ENCODE assay signal across 8 cellular contexts in genomic region chr4:39365931-39366771, GRCh38. TPM values are rescaled to one million over a fixed set of nuclear protein-coding genes. Genes with fewer than 3 reads are reported as not detected.
DNase-seq lines count a peak whose midpoint lies in the region; ATAC-seq and TF ChIP-seq lines count a peak whose summit lies in the region.

TSS of gene RFC1 (minus strand) at chr4:39366362. CDS start at chr4:39366241, 121 bp downstream.

- H3K4me3 Mint-ChIP-seq in activated naive CD8-positive, alpha-beta T cell, result peak within 1 kb of the TSS; percentile 96
- H3K4me3 Mint-ChIP-seq in osteocyte (ENCODE audit: unreplicated experiment), result peak within 1 kb of the TSS; percentile 93

- CTCF ChIA-PET in HEK293 (lab: Yijun Ruan, JAX), result interaction anchor here (0.5 to 0.6 kb wide), 2 partner anchors 17 to 105 kb away, joined by 3 to 4 read pairs; no protein-coding TSS in a partner anchor

- H3K4me3 ChIP-seq in HEK293 (ENCODE audit: low read depth, low read length) (peak within 1 kb of the TSS; percentile 93), thoracic aorta (peak within 1 kb of the TSS; percentile 100)

- H3K9ac ChIP-seq in ES-I3 (ENCODE audit: low read depth, low read length), result peak within 1 kb of the TSS; percentile 93

- intact Hi-C loops in head of caudate nucleus (cut with DNase I), result loop anchor here (10.0 kb wide), 1 partner anchor 89 kb away; the partner anchor contains the start of genes LIAS and RPL9

- TF ChIP-seq CTCF in HEK293 (tag by site-specific recombination; IDR thresholded peaks at IDR 0.05) (no peak), osteocyte (IDR thresholded peaks at IDR 0.05) (no peak), thoracic aorta (IDR thresholded peaks at IDR 0.05) (no peak)

- H3K27me3 ChIP-seq in thoracic aorta (replicated peaks; ENCODE audit: insufficient read depth), result no peaks in the 10 kb centered on the region

- peak; percentile 77 for DNase-seq in NCI-H1048 (lab: John Stamatoyannopoulos, UW)
- peak; percentile 75 for DNase-seq in SKM-1 treated with dmso at 0.1 percent for 144 hours (lab: John Stamatoyannopoulos, UW; ENCODE audit: unreplicated experiment)
- peak; percentile 76 to 96 (median 90) for DNase-seq in head of caudate nucleus
- peak; percentile 95 for DNase-seq in osteocyte (ENCODE audit: extremely low spot score, unreplicated experiment)
- DNase-seq in thoracic aorta (ENCODE audit: low spot score), result peak; percentile 40

- no peaks in the 10 kb centered on the region; the same call in 1 of the 2 replicates for H3K4me1 ChIP-seq in ES-I3 (ENCODE audit: insufficient read depth, low read length)
- no peaks in the 10 kb centered on the region for H3K4me1 ChIP-seq in HEK293 (ENCODE audit: control insufficient read depth, insufficient read depth, low read length)
- peaks cover 13 to 20% of the 10 kb centered on the region in 2 donors for H3K4me1 ChIP-seq in thoracic aorta (ENCODE audit: control insufficient read depth in 1 of 2, low read depth in 2 of 2)

- H3K27ac Mint-ChIP-seq in activated naive CD8-positive, alpha-beta T cell, result peak within 1 kb of the TSS; percentile 94
- peak within 1 kb of the TSS; percentile 95 for H3K27ac Mint-ChIP-seq in osteocyte (ENCODE audit: unreplicated experiment)

- H3K36me3 Mint-ChIP-seq in activated naive CD8-positive, alpha-beta T cell, result peaks cover 4% of the 10 kb centered on the region
- H3K36me3 Mint-ChIP-seq in osteocyte (ENCODE audit: unreplicated experiment), result no peaks in the 10 kb centered on the region

- H3K27me3 Mint-ChIP-seq in activated naive CD8-positive, alpha-beta T cell, result no peaks in the 10 kb centered on the region
- no peaks in the 10 kb centered on the region for H3K27me3 Mint-ChIP-seq in osteocyte (ENCODE audit: unreplicated experiment)

- H3K9me3 ChIP-seq in ES-I3 (ENCODE audit: control insufficient read depth, insufficient read depth, low read length), result no peaks in the 10 kb centered on the region
- H3K9me3 ChIP-seq in HEK293 (ENCODE audit: control insufficient read depth, insufficient read depth, low read depth, low read length), result no peaks in the 10 kb centered on the region
- no peaks in the 10 kb centered on the region for H3K9me3 ChIP-seq in thoracic aorta

- H3K36me3 ChIP-seq in ES-I3 (ENCODE audit: insufficient read depth, low read length) (no peaks in the 10 kb centered on the region), HEK293 (ENCODE audit: control insufficient read depth in 2 of 2, insufficient read depth in 1 of 2, low read length in 2 of 2) (no peaks in the 10 kb centered on the region; a peak in 1 of 3 replicates), thoracic aorta (no peaks in the 10 kb centered on the region)

- H3K4me1 Mint-ChIP-seq in activated naive CD8-positive, alpha-beta T cell (ENCODE audit: low read depth), result peaks cover 36% of the 10 kb centered on the region
- peaks cover 27% of the 10 kb centered on the region for H3K4me1 Mint-ChIP-seq in osteocyte (ENCODE audit: unreplicated experiment)

- H3K27ac ChIP-seq in HEK293 (ENCODE audit: extremely low read depth, low read depth, low read length), result peak within 1 kb of the TSS; percentile 75
- H3K27ac ChIP-seq in thoracic aorta, result peak within 1 kb of the TSS; percentile 72 to 88

- POLR2A ChIA-PET in HEK293 (lab: Yijun Ruan, JAX), result interaction anchor here (1.0 kb wide), 2 partner anchors 85 to 93 kb away, joined by 3 to 4 read pairs; partner anchors contain the start of genes LIAS and RPL9

- H3K9me3 Mint-ChIP-seq in activated naive CD8-positive, alpha-beta T cell (ENCODE audit: low read depth), result peaks cover 3% of the 10 kb centered on the region
- H3K9me3 Mint-ChIP-seq in osteocyte (ENCODE audit: unreplicated experiment), result no peaks in the 10 kb centered on the region

- ATAC-seq in thoracic aorta (ENCODE audit: insufficient number of reproducible peaks, low FRiP score, low read depth), result peak; percentile 92

TF ChIP-seq in HEK293, 187 proteins besides CTCF, POLR2A, EP300 and RAD21 (continues in another document):
- TF ChIP-seq ZNF843 (tag by site-specific recombination; IDR thresholded peaks at IDR 0.05) (0 out of 2 replicates have a peak, but pooled peaks have one; percentile 61), HOXA7 (CRISPR knock-in tag; IDR thresholded peaks at IDR 0.05; ENCODE audit: borderline replicate concordance) (peak; percentile 75; the same call in 1 of the 2 replicates), BCL11B (tag by site-specific recombination; IDR thresholded peaks at IDR 0.05; ENCODE audit: low read depth) (no peak), ZSCAN23 (tag by site-specific recombination; IDR thresholded peaks at IDR 0.05) (no peak), ZNF146 (tag by site-specific recombination; IDR thresholded peaks at IDR 0.05) (peak; percentile 25; the same call in 1 of the 2 replicates), ZNF791 (tag by site-specific recombination; IDR thresholded peaks at IDR 0.05) (no peak), ZNF155 (tag by site-specific recombination; IDR thresholded peaks at IDR 0.05) (no peak), GLIS1 (tag by site-specific recombination; IDR thresholded peaks at IDR 0.05) (peak; percentile 50; the same call in 1 of the 2 replicates), KLF7 (tag by site-specific recombination; IDR thresholded peaks at IDR 0.05; ENCODE audit: borderline replicate concordance) (peak; percentile 77; the same call in 1 of the 2 replicates), ZNF549 (tag by site-specific recombination; IDR thresholded peaks at IDR 0.05) (no peak), ZNF561 (tag by site-specific recombination; IDR thresholded peaks at IDR 0.05; ENCODE audit: borderline replicate concordance) (peak; percentile 65; the same call in 1 of the 2 replicates), ZSCAN16 (tag by site-specific recombination; IDR thresholded peaks at IDR 0.05) (0 out of 2 replicates have a peak, but pooled peaks have one; percentile 11)
- TF ChIP-seq, protein P1, sequence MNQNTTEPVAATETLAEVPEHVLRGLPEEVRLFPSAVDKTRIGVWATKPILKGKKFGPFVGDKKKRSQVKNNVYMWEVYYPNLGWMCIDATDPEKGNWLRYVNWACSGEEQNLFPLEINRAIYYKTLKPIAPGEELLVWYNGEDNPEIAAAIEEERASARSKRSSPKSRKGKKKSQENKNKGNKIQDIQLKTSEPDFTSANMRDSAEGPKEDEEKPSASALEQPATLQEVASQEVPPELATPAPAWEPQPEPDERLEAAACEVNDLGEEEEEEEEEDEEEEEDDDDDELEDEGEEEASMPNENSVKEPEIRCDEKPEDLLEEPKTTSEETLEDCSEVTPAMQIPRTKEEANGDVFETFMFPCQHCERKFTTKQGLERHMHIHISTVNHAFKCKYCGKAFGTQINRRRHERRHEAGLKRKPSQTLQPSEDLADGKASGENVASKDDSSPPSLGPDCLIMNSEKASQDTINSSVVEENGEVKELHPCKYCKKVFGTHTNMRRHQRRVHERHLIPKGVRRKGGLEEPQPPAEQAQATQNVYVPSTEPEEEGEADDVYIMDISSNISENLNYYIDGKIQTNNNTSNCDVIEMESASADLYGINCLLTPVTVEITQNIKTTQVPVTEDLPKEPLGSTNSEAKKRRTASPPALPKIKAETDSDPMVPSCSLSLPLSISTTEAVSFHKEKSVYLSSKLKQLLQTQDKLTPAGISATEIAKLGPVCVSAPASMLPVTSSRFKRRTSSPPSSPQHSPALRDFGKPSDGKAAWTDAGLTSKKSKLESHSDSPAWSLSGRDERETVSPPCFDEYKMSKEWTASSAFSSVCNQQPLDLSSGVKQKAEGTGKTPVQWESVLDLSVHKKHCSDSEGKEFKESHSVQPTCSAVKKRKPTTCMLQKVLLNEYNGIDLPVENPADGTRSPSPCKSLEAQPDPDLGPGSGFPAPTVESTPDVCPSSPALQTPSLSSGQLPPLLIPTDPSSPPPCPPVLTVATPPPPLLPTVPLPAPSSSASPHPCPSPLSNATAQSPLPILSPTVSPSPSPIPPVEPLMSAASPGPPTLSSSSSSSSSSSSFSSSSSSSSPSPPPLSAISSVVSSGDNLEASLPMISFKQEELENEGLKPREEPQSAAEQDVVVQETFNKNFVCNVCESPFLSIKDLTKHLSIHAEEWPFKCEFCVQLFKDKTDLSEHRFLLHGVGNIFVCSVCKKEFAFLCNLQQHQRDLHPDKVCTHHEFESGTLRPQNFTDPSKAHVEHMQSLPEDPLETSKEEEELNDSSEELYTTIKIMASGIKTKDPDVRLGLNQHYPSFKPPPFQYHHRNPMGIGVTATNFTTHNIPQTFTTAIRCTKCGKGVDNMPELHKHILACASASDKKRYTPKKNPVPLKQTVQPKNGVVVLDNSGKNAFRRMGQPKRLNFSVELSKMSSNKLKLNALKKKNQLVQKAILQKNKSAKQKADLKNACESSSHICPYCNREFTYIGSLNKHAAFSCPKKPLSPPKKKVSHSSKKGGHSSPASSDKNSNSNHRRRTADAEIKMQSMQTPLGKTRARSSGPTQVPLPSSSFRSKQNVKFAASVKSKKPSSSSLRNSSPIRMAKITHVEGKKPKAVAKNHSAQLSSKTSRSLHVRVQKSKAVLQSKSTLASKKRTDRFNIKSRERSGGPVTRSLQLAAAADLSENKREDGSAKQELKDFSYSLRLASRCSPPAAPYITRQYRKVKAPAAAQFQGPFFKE (tag by site-specific recombination; IDR thresholded peaks at IDR 0.05; ENCODE audit: borderline replicate concordance), result no peak
- TF ChIP-seq, protein P2, sequence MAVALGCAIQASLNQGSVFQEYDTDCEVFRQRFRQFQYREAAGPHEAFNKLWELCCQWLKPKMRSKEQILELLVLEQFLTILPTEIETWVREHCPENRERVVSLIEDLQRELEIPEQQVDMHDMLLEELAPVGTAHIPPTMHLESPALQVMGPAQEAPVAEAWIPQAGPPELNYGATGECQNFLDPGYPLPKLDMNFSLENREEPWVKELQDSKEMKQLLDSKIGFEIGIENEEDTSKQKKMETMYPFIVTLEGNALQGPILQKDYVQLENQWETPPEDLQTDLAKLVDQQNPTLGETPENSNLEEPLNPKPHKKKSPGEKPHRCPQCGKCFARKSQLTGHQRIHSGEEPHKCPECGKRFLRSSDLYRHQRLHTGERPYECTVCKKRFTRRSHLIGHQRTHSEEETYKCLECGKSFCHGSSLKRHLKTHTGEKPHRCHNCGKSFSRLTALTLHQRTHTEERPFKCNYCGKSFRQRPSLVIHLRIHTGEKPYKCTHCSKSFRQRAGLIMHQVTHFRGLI (tag by site-specific recombination; IDR thresholded peaks at IDR 0.05), result no peak
- TF ChIP-seq, protein P3, sequence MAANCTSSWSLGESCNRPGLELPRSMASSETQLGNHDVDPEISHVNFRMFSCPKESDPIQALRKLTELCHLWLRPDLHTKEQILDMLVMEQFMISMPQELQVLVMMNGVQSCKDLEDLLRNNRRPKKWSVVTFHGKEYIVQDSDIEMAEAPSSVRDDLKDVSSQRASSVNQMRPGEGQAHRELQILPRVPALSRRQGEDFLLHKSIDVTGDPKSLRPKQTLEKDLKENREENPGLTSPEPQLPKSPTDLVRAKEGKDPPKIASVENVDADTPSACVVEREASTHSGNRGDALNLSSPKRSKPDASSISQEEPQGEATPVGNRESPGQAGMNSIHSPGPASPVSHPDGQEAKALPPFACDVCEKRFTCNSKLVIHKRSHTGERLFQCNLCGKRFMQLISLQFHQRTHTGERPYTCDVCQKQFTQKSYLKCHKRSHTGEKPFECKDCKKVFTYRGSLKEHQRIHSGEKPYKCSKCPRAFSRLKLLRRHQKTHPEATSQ (tag by site-specific recombination; IDR thresholded peaks at IDR 0.05), result peak; percentile 70; the same call in 1 of the 2 replicates

RNA-seq across cellular contexts. Expression of gene RFC1, which starts in this region (rescaled TPM):
- total RNA-seq in osteocyte, result 44.6 and 48.8 TPM in 2 replicates
- total RNA-seq in thoracic aorta, result 10 to 100 TPM; 36.2 to 38.6 TPM

Comparison
In these comparisons a context has a peak if more than half of its experiments do, and no peak if none do; other contexts are left out.
1. Peak in every context shown above with its lines: DNase-seq, ATAC-seq, H3K4me3 ChIP-seq and H3K27ac ChIP-seq.
2. DNase-seq: peak in every context shown above with its lines; median percentile 95 in osteocyte; 90 in head of caudate nucleus; 77 in NCI-H1048; 75 in SKM-1 treated with dmso at 0.1 percent for 144 hours; 40 in thoracic aorta.